Comparison of ENCODE assay signal across 8 cellular contexts in the genomic region with DNA sequence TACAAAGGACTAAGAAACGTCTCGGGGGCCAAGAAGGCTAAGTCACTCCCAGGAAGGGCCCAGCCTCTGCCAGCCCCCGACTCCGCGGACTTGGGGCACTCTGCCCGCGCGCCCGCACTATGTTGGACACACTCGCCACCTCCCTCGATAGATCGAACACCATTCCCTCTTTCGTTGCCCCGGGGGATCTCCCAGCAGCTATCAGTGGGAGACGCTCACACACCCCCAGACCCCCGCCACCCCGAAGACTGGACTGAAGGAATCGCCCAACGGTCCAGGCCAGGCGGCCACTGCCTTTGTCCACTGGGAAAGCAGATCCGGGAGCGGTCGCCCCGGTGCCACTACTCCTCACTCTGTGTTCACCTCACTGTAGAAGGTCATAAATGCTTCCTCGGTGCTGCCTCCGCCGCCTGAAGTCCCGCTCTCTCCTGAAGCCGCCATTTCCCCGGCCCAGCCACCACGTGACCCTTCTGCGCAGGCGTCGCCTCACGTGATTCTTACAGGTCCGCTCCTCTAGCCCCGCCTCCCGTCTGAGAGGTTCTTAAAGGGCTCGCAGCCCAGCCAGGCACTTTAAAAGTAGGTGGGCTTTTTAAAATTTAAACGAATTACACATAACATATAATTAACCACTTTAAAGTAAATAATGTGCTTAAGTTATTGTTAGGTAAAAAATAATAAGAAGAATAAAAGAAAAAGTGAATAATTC. TPM values are rescaled to one million over a fixed set of nuclear protein-coding genes. Genes with fewer than 3 reads are reported as not detected.
DNase-seq lines count a peak whose midpoint lies in the region; FAIRE-seq and TF ChIP-seq lines count a peak whose summit lies in the region.

Gene DNAJC8 (minus strand): TSS at position 472 of the 706 bp plus-strand sequence. CDS start 31 bp downstream, at position 441.

- H2BK5ac ChIP-seq in H9 (ENCODE audit: insufficient read length, low read length) (no peak within 1 kb of the TSS), neuronal stem cell (ENCODE audit: low read length) (peak within 1 kb of the TSS; percentile 78)

- H4K20me1 ChIP-seq in H9 (ENCODE audit: control insufficient read depth, insufficient read depth, insufficient read length) = no peaks in the 10 kb centered on the region

- no CpG with 5 or more reads among the region's 40 CpGs for WGBS in H9 (ENCODE audit: extremely low coverage, insufficient read length, low lambda C conversion rate)
- no CpG with 5 or more reads among the region's 40 CpGs for WGBS in neuronal stem cell (ENCODE audit: extremely low coverage in 2 of 2, insufficient read length in 2 of 2, insufficient replicate concordance in 1 of 2), 2 donors

- H3K79me2 ChIP-seq in H9 (ENCODE audit: insufficient read depth, low read length) = peaks cover 16% of the 10 kb centered on the region; the same call in 1 of the 2 replicates

- H3K27me3 ChIP-seq in H9 (ENCODE audit: insufficient read depth, low read length) (no peaks in the 10 kb centered on the region), neuronal stem cell (ENCODE audit: control insufficient read depth in 3 of 3, insufficient read depth in 3 of 3, low read depth in 1 of 3, low read length in 3 of 3) (no peaks in the 10 kb centered on the region), subcutaneous abdominal adipose tissue (ENCODE audit: control insufficient read depth in 5 of 5, insufficient read depth in 4 of 5, low read length in 5 of 5) (no peaks in the 10 kb centered on the region)

- intact Hi-C loops in activated naive CD4-positive, alpha-beta T cell treated with anti-CD3 and anti-CD28 coated beads for 36 hours (cut with micrococcal nuclease) = loop anchor here (1.0 kb wide), 1 partner anchor 27 kb away; the partner anchor contains the start of gene SESN2

- peak within 1 kb of the TSS; percentile 92 for H3K4me3 ChIP-seq in SK-N-MC
- H3K4me3 ChIP-seq in neuronal stem cell (ENCODE audit: low read length in 2 of 2) = peak within 1 kb of the TSS; percentile 88 to 99
- H3K4me3 ChIP-seq in subcutaneous abdominal adipose tissue (ENCODE audit: low read depth in 1 of 5, low read length in 5 of 5) = peak within 1 kb of the TSS; percentile 81 to 99 (median 95)

- H2AK5ac ChIP-seq in H9 (ENCODE audit: insufficient read length, low read length) = no peak within 1 kb of the TSS
- H2AK5ac ChIP-seq in neuronal stem cell (ENCODE audit: low read depth, low read length) = peak within 1 kb of the TSS; percentile 43

- H3K9me3 Mint-ChIP-seq in H9 = peaks cover 0 to 3% of the 10 kb centered on the region in 2 experiments; a peak in 1 of 5 replicates
- no peaks in the 10 kb centered on the region for H3K9me3 Mint-ChIP-seq in activated naive CD4-positive, alpha-beta T cell treated with anti-CD3 and anti-CD28 coated beads for 36 hours

- H3K9me3 ChIP-seq in H9 (ENCODE audit: control insufficient read depth, low read depth, low read length) = no peaks in the 10 kb centered on the region
- no peaks in the 10 kb centered on the region for H3K9me3 ChIP-seq in SK-N-MC (ENCODE audit: low read depth, low read length)
- no peaks in the 10 kb centered on the region for H3K9me3 ChIP-seq in neuronal stem cell (replicated peaks in 1 of 2; ENCODE audit: control insufficient read depth in 2 of 2, insufficient read depth in 1 of 2, low read depth in 1 of 2, low read length in 2 of 2)
- no peaks in the 10 kb centered on the region for H3K9me3 ChIP-seq in subcutaneous abdominal adipose tissue (ENCODE audit: control insufficient read depth in 5 of 5, low read length in 5 of 5)

- H3T11ph ChIP-seq in H9 (ENCODE audit: low read length) = no peak within 1 kb of the TSS

- DNase-seq in DMS79 treated with DMSO at 0.1 percent for 48 hours (lab: John Stamatoyannopoulos, UW) (peak; percentile 86), H9 (peak; percentile 93), NAMALWA (ENCODE audit: low spot score) (peak; percentile 96), SK-N-MC (ENCODE audit: low read depth, low spot score) (peak; percentile 55), frontal cortex (ENCODE audit: low spot score in 2 of 2) (peak; percentile 78 to 89), neuronal stem cell (ENCODE audit: low spot score) (peak; percentile 79)
- peak; percentile 97 for DNase-seq in activated naive CD4-positive, alpha-beta T cell treated with anti-CD3 and anti-CD28 coated beads for 36 hours

- no peaks in the 10 kb centered on the region for H3K27me3 Mint-ChIP-seq in H9 (ENCODE audit: low read depth)
- H3K27me3 Mint-ChIP-seq in activated naive CD4-positive, alpha-beta T cell treated with anti-CD3 and anti-CD28 coated beads for 36 hours (ENCODE audit: low read depth) = no peaks in the 10 kb centered on the region

- no peak for FAIRE-seq in frontal cortex (lab: Jason Lieb, UNC)

- no peak within 1 kb of the TSS for H3K18ac ChIP-seq in H9 (ENCODE audit: insufficient read length, low read depth, low read length)
- peak within 1 kb of the TSS; percentile 99 for H3K18ac ChIP-seq in neuronal stem cell (ENCODE audit: low read length)

- H3K9ac ChIP-seq in H9 (ENCODE audit: extremely low read depth, insufficient read length, low read length) (peak within 1 kb of the TSS; percentile 97), SK-N-MC (ENCODE audit: insufficient read length) (peak within 1 kb of the TSS; percentile 97), neuronal stem cell (ENCODE audit: low read depth, low read length, poor library complexity) (peak within 1 kb of the TSS; percentile 94), subcutaneous abdominal adipose tissue (ENCODE audit: low read length in 5 of 5) (peak within 1 kb of the TSS; percentile 84 to 100 (median 95))

- H3K36me3 Mint-ChIP-seq in H9 (ENCODE audit: insufficient read depth in 1 of 3, low read depth in 3 of 3) = peaks cover 11 to 22% (median 16%) of the 10 kb centered on the region in 3 experiments; a peak in 6 of 7 replicates
- peaks cover 9% of the 10 kb centered on the region for H3K36me3 Mint-ChIP-seq in activated naive CD4-positive, alpha-beta T cell treated with anti-CD3 and anti-CD28 coated beads for 36 hours (ENCODE audit: low read depth)

- peaks cover 4 to 9% of the 10 kb centered on the region in 2 experiments; a peak in 3 of 4 replicates for H3K4me1 Mint-ChIP-seq in H9
- H3K4me1 Mint-ChIP-seq in activated naive CD4-positive, alpha-beta T cell treated with anti-CD3 and anti-CD28 coated beads for 36 hours (ENCODE audit: low read depth) = peaks cover 23% of the 10 kb centered on the region

- peak within 1 kb of the TSS; percentile 98 to 99 (median 98) for H3K27ac Mint-ChIP-seq in H9
- peak within 1 kb of the TSS; percentile 89 for H3K27ac Mint-ChIP-seq in activated naive CD4-positive, alpha-beta T cell treated with anti-CD3 and anti-CD28 coated beads for 36 hours

- peak within 1 kb of the TSS; percentile 95 for H3K4me2 ChIP-seq in H9 (ENCODE audit: insufficient read depth, insufficient read length, low read length)
- H3K4me2 ChIP-seq in neuronal stem cell (ENCODE audit: insufficient read depth, low read length, poor library complexity, severe bottlenecking) = peak within 1 kb of the TSS; percentile 95

- H3K79me1 ChIP-seq in H9 (ENCODE audit: insufficient read depth, low read depth, low read length, poor library complexity, severe bottlenecking) = peaks cover 8% of the 10 kb centered on the region
- peaks cover 14% of the 10 kb centered on the region for H3K79me1 ChIP-seq in neuronal stem cell (ENCODE audit: low read depth, low read length)

- H4K91ac ChIP-seq in H9 (ENCODE audit: insufficient read length, low read depth, low read length) (no peak within 1 kb of the TSS), neuronal stem cell (ENCODE audit: low read depth, low read length, poor library complexity) (no peak within 1 kb of the TSS)

- H3K23ac ChIP-seq in H9 (ENCODE audit: insufficient read length, low read depth, low read length) = no peak within 1 kb of the TSS
- peak within 1 kb of the TSS; percentile 50 for H3K23ac ChIP-seq in neuronal stem cell (ENCODE audit: low read depth, low read length, poor library complexity)

- H3K4ac ChIP-seq in H9 (ENCODE audit: low read depth, low read length) (no peak within 1 kb of the TSS), neuronal stem cell (ENCODE audit: low read length) (no peak within 1 kb of the TSS)

- H4K8ac ChIP-seq in H9 (replicated peaks; ENCODE audit: insufficient read length, low read depth, low read length) (no peak within 1 kb of the TSS), neuronal stem cell (ENCODE audit: low read depth, low read length) (peak within 1 kb of the TSS; percentile 17)

- TF ChIP-seq CTCF in H9 (conservative IDR thresholded peaks at IDR 0.05) = no peak

- H2AFZ ChIP-seq in H9 (ENCODE audit: low read length) (no peak within 1 kb of the TSS), neuronal stem cell (ENCODE audit: low read length) (peak within 1 kb of the TSS; percentile 97)

- H2BK20ac ChIP-seq in H9 (ENCODE audit: low read depth, low read length, poor library complexity, severe bottlenecking) = no peak within 1 kb of the TSS

- H3K14ac ChIP-seq in H9 (ENCODE audit: insufficient read depth, low read length) = peak within 1 kb of the TSS; percentile 60
- H3K14ac ChIP-seq in neuronal stem cell (ENCODE audit: low read length) = peak within 1 kb of the TSS; percentile 94

- H3K56ac ChIP-seq in H9 (ENCODE audit: insufficient read length, low read depth, low read length) = peak within 1 kb of the TSS; percentile 69

- CTCF ChIA-PET in activated naive CD4-positive, alpha-beta T cell treated with anti-CD3 and anti-CD28 coated beads for 36 hours (lab: Charles Lee) = interaction anchor here (1.5 to 1.9 kb wide), 2 partner anchors 14 to 141 kb away, joined by 3 to 7 read pairs; no protein-coding TSS in a partner anchor

- peak within 1 kb of the TSS; percentile 97 to 99 for H3K4me3 Mint-ChIP-seq in H9
- H3K4me3 Mint-ChIP-seq in activated naive CD4-positive, alpha-beta T cell treated with anti-CD3 and anti-CD28 coated beads for 36 hours = peak within 1 kb of the TSS; percentile 93

- H2BK12ac ChIP-seq in H9 (ENCODE audit: insufficient read length, low read depth, low read length) (no peak within 1 kb of the TSS), neuronal stem cell (ENCODE audit: low read length) (no peak within 1 kb of the TSS)

- no peak within 1 kb of the TSS for H4K5ac ChIP-seq in H9 (ENCODE audit: insufficient read length, low read depth, low read length)

- H2BK15ac ChIP-seq in H9 (ENCODE audit: low read depth, low read length) (no peak within 1 kb of the TSS), neuronal stem cell (ENCODE audit: low read length) (no peak within 1 kb of the TSS)

- H2BK120ac ChIP-seq in H9 (ENCODE audit: low read depth, low read length, poor library complexity, severe bottlenecking) = no peak within 1 kb of the TSS
- H2BK120ac ChIP-seq in neuronal stem cell (ENCODE audit: low read depth, low read length) = no peak within 1 kb of the TSS

- H3K36me3 ChIP-seq in SK-N-MC (ENCODE audit: insufficient read depth, low read length) (peaks cover 37% of the 10 kb centered on the region), neuronal stem cell (replicated peaks in 1 of 2; ENCODE audit: control insufficient read depth in 2 of 2, insufficient read depth in 2 of 2, low read length in 2 of 2) (peaks cover 1 to 39% of the 10 kb centered on the region in 2 donors), subcutaneous abdominal adipose tissue (ENCODE audit: control insufficient read depth in 5 of 5, insufficient read depth in 5 of 5, low read length in 5 of 5) (peaks cover 3 to 17% (median 9%) of the 10 kb centered on the region in 5 donors)

- H3K4me1 ChIP-seq in H9 (ENCODE audit: insufficient read depth, low read length) (no peaks in the 10 kb centered on the region), neuronal stem cell (ENCODE audit: control insufficient read depth in 2 of 2, insufficient read depth in 1 of 2, low read depth in 1 of 2, low read length in 2 of 2) (peaks cover 5 to 8% of the 10 kb centered on the region in 2 donors), subcutaneous abdominal adipose tissue (ENCODE audit: control insufficient read depth in 5 of 5, insufficient read depth in 5 of 5, low read length in 5 of 5) (peaks cover 6 to 52% (median 31%) of the 10 kb centered on the region in 5 donors)

- no peak within 1 kb of the TSS for H3K27ac ChIP-seq in H9 (ENCODE audit: insufficient read length, low read depth, low read length)
- H3K27ac ChIP-seq in SK-N-MC = peak within 1 kb of the TSS; percentile 29; the same call in 1 of the 2 replicates
- no peak within 1 kb of the TSS for H3K27ac ChIP-seq in neuronal stem cell (replicated peaks; ENCODE audit: low read length)
- peak within 1 kb of the TSS; percentile 90 for H3K27ac ChIP-seq in subcutaneous abdominal adipose tissue (ENCODE audit: low read depth, low read length)

- peaks cover 14% of the 10 kb centered on the region for H3K23me2 ChIP-seq in H9 (ENCODE audit: insufficient read length, low read depth, low read length, poor library complexity, severe bottlenecking)

RNA-seq across cellular contexts. Expression of gene DNAJC8, which starts in this region (rescaled TPM):
- total RNA-seq in H9 (2021) (126 and 132 TPM in 2 replicates), frontal cortex (56.3 TPM)
- total RNA-seq in activated naive CD4-positive, alpha-beta T cell treated with anti-CD3 and anti-CD28 coated beads for 36 hours = 100 to 1,000 TPM; 113 to 115 TPM
- 158 TPM for polyA plus RNA-seq in neuronal stem cell (2013, experiment 1 of 2)
- polyA plus RNA-seq in neuronal stem cell (2013, experiment 2 of 2) = 155 TPM

Comparison
In these comparisons a context has a peak if more than half of its experiments do, and no peak if none do; other contexts are left out.
1. H3K27ac ChIP-seq: peak in SK-N-MC (single experiment) and subcutaneous abdominal adipose tissue (single experiment); none in H9 (single experiment) and neuronal stem cell (single experiment).
2. Peak in every context shown above with its lines, with median percentiles within 50 percentile points of each other: DNase-seq, H3K9ac ChIP-seq and H3K4me3 ChIP-seq.